ENCODE assay signal across 8 cellular contexts in genomic region chr21:46253610-46254124, GRCh38. TPM values are rescaled to one million over a fixed set of nuclear protein-coding genes. Genes with fewer than 3 reads are reported as not detected.
A peak's percentile ranks its signal among the peaks of the same experiment; 100 is the strongest.
DNase-seq lines count a peak whose midpoint lies in the region; ATAC-seq and TF ChIP-seq lines count a peak whose summit lies in the region.

No MANE protein-coding gene starts in this region.

- no peaks in the 10 kb centered on the region for H3K27me3 ChIP-seq in CD4-positive, alpha-beta memory T cell (ENCODE audit: insufficient read depth, low read length)

- peaks cover 35% of the 10 kb centered on the region for H3K36me3 ChIP-seq in CD4-positive, alpha-beta memory T cell (ENCODE audit: insufficient read depth, low read length)

- H3K36me3 Mint-ChIP-seq in CD4-positive, alpha-beta memory T cell, result peaks cover 69 to 82% of the 10 kb centered on the region in 2 donors
- H3K36me3 Mint-ChIP-seq in type B pancreatic cell, result peaks cover 33% of the 10 kb centered on the region

- POLR2A ChIA-PET in CD4-positive, alpha-beta memory T cell (lab: Charles Lee; ENCODE audit: partially characterized antibody), result interaction anchor here (1.0 to 1.3 kb wide), 2 partner anchors 26 to 32 kb away, joined by 3 read pairs; partner anchors contain the start of genes LSS, MCM3AP and YBEY

- no peaks in the 10 kb centered on the region for H3K27me3 Mint-ChIP-seq in CD4-positive, alpha-beta memory T cell
- H3K27me3 Mint-ChIP-seq in type B pancreatic cell, result no peaks in the 10 kb centered on the region

- H3K9me3 ChIP-seq in CD4-positive, alpha-beta memory T cell (ENCODE audit: control insufficient read depth in 1 of 2, low read length in 2 of 2), result no peaks in the 10 kb centered on the region

- DNase-seq in CD4-positive, alpha-beta memory T cell, result peak; percentile 41 to 81 (median 53)
- DNase-seq in T-helper 22 cell (ENCODE audit: low read depth) (peak; percentile 32), fibroblast of pulmonary artery (ENCODE audit: low read depth) (peak; percentile 40), HK-2 (ENCODE audit: unreplicated experiment) (no peak), iPS-NIHi7 (ENCODE audit: extremely low spot score) (no peak), type B pancreatic cell (ENCODE audit: extremely low spot score, unreplicated experiment) (no peak), coronary artery (ENCODE audit: low spot score) (no peak)

- CTCF ChIA-PET in CD4-positive, alpha-beta memory T cell (lab: Charles Lee; ENCODE audit: partially characterized antibody), result interaction anchor here (0.8 kb wide), 1 partner anchor 110 kb away, joined by 3 read pairs; no protein-coding TSS in a partner anchor

- H3K27ac Mint-ChIP-seq in CD4-positive, alpha-beta memory T cell, result peak overlapping the region; percentile 82 to 98 (median 94)
- H3K27ac Mint-ChIP-seq in type B pancreatic cell, result no peak overlapping the region

- H3K4me1 Mint-ChIP-seq in CD4-positive, alpha-beta memory T cell, result peaks cover 26 to 37% (median 33%) of the 10 kb centered on the region in 4 donors
- no peaks in the 10 kb centered on the region for H3K4me1 Mint-ChIP-seq in type B pancreatic cell (ENCODE audit: unreplicated experiment)

- H3K4me3 ChIP-seq in CD4-positive, alpha-beta memory T cell (ENCODE audit: low read length in 2 of 2), result no peak overlapping the region
- no peak overlapping the region for H3K4me3 ChIP-seq in fibroblast of pulmonary artery (replicated peaks; ENCODE audit: low read depth, low read length)
- H3K4me3 ChIP-seq in coronary artery, result no peak overlapping the region

- ATAC-seq in GM21786 (IDR thresholded peaks at IDR 0.05; ENCODE audit: unreplicated experiment), result peak; percentile 42

- peaks cover 0 to 2% (median 0%) of the 10 kb centered on the region in 8 donors for H3K9me3 Mint-ChIP-seq in CD4-positive, alpha-beta memory T cell
- H3K9me3 Mint-ChIP-seq in type B pancreatic cell, result no peaks in the 10 kb centered on the region

- intact Hi-C loops in CD4-positive, alpha-beta memory T cell (cut with micrococcal nuclease), result no loop called here

- H3K4me1 ChIP-seq in CD4-positive, alpha-beta memory T cell (ENCODE audit: insufficient read depth, low read length), result peaks cover 32% of the 10 kb centered on the region

- TF ChIP-seq CTCF in fibroblast of pulmonary artery (IDR thresholded peaks at IDR 0.05; ENCODE audit: low read length, missing control alignments), result no peak
- no peak for TF ChIP-seq CTCF in type B pancreatic cell (conservative IDR thresholded peaks at IDR 0.05)
- no peak for TF ChIP-seq CTCF in coronary artery (IDR thresholded peaks at IDR 0.05)

- H3K4me3 Mint-ChIP-seq in CD4-positive, alpha-beta memory T cell, result peak overlapping the region in 7 of 8 donors; percentile 1 to 76 (median 50)
- no peak overlapping the region for H3K4me3 Mint-ChIP-seq in type B pancreatic cell

- H3K27ac ChIP-seq in CD4-positive, alpha-beta memory T cell (ENCODE audit: low read depth, low read length), result peak overlapping the region; percentile 19
- no peak overlapping the region for H3K27ac ChIP-seq in coronary artery

RNA-seq across cellular contexts. Expression of gene LSS, which starts 25.1 kb away (rescaled TPM):
- total RNA-seq in CD4-positive, alpha-beta memory T cell, result 10 to 100 TPM; 53.2 to 54.5 TPM
- 10 to 100 TPM; 15.3 to 16.9 TPM for polyA plus RNA-seq in CD4-positive, alpha-beta memory T cell
- total RNA-seq in type B pancreatic cell (ENCODE audit: low replicate concordance), result 60.7 and 70.2 TPM in 2 replicates

RNA-seq across cellular contexts. Expression of gene MCM3AP, which starts 31.7 kb away (rescaled TPM):
- 100 to 1,000 TPM; 155 to 168 TPM for total RNA-seq in CD4-positive, alpha-beta memory T cell
- polyA plus RNA-seq in CD4-positive, alpha-beta memory T cell, result 10 to 100 TPM; 14.9 to 45.6 TPM
- 89.9 and 120 TPM in 2 replicates for total RNA-seq in type B pancreatic cell (ENCODE audit: low replicate concordance)

RNA-seq across cellular contexts. Expression of gene YBEY, which starts 32.5 kb away (rescaled TPM):
- 10 to 100 TPM; 11.5 to 14.7 TPM for total RNA-seq in CD4-positive, alpha-beta memory T cell
- 10 to 100 TPM; 15.5 to 18.9 TPM for polyA plus RNA-seq in CD4-positive, alpha-beta memory T cell
- 17.9 and 20.0 TPM in 2 replicates for total RNA-seq in type B pancreatic cell (ENCODE audit: low replicate concordance)

Comparison
In these comparisons a context has a peak if more than half of its experiments do, and no peak if none do; other contexts are left out.
1. DNase-seq: peak in CD4-positive, alpha-beta memory T cell (5 of 5), T-helper 22 cell (single experiment) and fibroblast of pulmonary artery (single experiment); none in HK-2 (single experiment), iPS-NIHi7 (single experiment), type B pancreatic cell (single experiment) and coronary artery (single experiment).